Comparison of ENCODE assay signal across 26 cellular contexts in the genomic region with DNA sequence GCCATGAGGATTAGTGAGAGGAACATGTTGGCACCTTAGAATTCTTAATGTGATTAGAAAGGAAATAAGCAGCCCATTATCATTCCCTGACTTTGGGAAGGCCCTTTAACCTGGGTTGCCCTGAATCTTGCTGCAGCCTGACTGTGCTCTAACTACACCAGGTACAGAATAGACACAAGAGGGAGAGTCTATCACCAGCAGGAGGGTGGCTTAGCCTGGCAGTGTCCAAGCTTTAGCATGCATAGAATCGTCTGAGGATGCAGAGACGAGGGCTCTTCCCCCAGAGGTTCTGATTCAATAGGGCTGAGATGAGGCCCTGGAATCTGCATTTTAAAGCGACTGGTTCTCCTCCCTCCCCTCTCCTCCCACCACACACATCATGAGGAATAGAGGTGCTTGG.
"Had no signal": no experiment of that assay in that cellular context is flagged by ENCODE, and none has a peak within 500 bp of the region (broad histone marks: within the 10 kb centered on the region; RNA-seq: fewer than 3 reads in every experiment).

No MANE protein-coding gene starts in this region.

- ATAC-seq: activated CD8-positive, alpha-beta memory T cell treated with anti-CD3 and anti-CD28 coated beads, Interleukin-2, amount 10 ng/mL, durations not matched to agents 7 days and 5 days; activated naive CD8-positive, alpha-beta T cell treated with anti-CD3 and anti-CD28 coated beads, Interleukin-2, amount 50 U/mL, for 24 hours; PC-3 had no signal

- H3K4me3 ChIP-seq: Peyer's patch, SJSA1 had no signal

- H3K27ac Mint-ChIP-seq: activated CD4-positive, alpha-beta memory T cell treated with anti-CD3 and anti-CD28 coated beads, Interleukin-2, amount 10 ng/mL, durations not matched to agents 7 days and 5 days; activated CD8-positive, alpha-beta memory T cell treated with anti-CD3 and anti-CD28 coated beads, Interleukin-2, amount 10 ng/mL, durations not matched to agents 7 days and 5 days; activated naive CD4-positive, alpha-beta T cell treated with anti-CD3 and anti-CD28 coated beads, Interleukin-2, amount 10 ng/mL, durations not matched to agents 7 days and 5 days; activated naive CD8-positive, alpha-beta T cell; activated naive CD8-positive, alpha-beta T cell treated with anti-CD3 and anti-CD28 coated beads, Interleukin-2, amount 50 U/mL, for 24 hours; brain; T-helper 1 cell treated with Interleukin-12 subunit alpha and Interleukin-12 subunit beta and Interleukin-4 antibody, amounts not matched to agents 30 μg/mL and 1 μg/mL, for 36 hours; T-helper 2 cell treated with Interferon-gamma antibody and Interleukin-4, amounts not matched to agents 5 μg/mL and 100 μg/mL, for 36 hours had no signal

- H3K27me3 ChIP-seq: Peyer's patch had no signal

- H3K9me3 ChIP-seq: Peyer's patch, SJSA1, SK-N-SH had no signal

- H3K4me1 ChIP-seq: Peyer's patch, SJSA1 had no signal

- H3K4me3 Mint-ChIP-seq: activated CD4-positive, alpha-beta memory T cell treated with anti-CD3 and anti-CD28 coated beads, Interleukin-2, amount 10 ng/mL, durations not matched to agents 7 days and 5 days; activated CD8-positive, alpha-beta memory T cell treated with anti-CD3 and anti-CD28 coated beads, Interleukin-2, amount 10 ng/mL, durations not matched to agents 7 days and 5 days; activated naive CD4-positive, alpha-beta T cell treated with anti-CD3 and anti-CD28 coated beads, Interleukin-2, amount 10 ng/mL, durations not matched to agents 7 days and 5 days; activated naive CD8-positive, alpha-beta T cell; activated naive CD8-positive, alpha-beta T cell treated with anti-CD3 and anti-CD28 coated beads, Interleukin-2, amount 50 U/mL, for 24 hours; brain; T-helper 1 cell treated with Interleukin-12 subunit alpha and Interleukin-12 subunit beta and Interleukin-4 antibody, amounts not matched to agents 30 μg/mL and 1 μg/mL, for 36 hours; T-helper 2 cell treated with Interferon-gamma antibody and Interleukin-4, amounts not matched to agents 5 μg/mL and 100 μg/mL, for 36 hours had no signal

- H3K9me3 Mint-ChIP-seq: activated CD4-positive, alpha-beta memory T cell treated with anti-CD3 and anti-CD28 coated beads, Interleukin-2, amount 10 ng/mL, durations not matched to agents 7 days and 5 days; activated naive CD4-positive, alpha-beta T cell treated with anti-CD3 and anti-CD28 coated beads, Interleukin-2, amount 10 ng/mL, durations not matched to agents 7 days and 5 days; activated naive CD8-positive, alpha-beta T cell treated with anti-CD3 and anti-CD28 coated beads, Interleukin-2, amount 50 U/mL, for 24 hours; brain; T-helper 1 cell treated with Interleukin-12 subunit alpha and Interleukin-12 subunit beta and Interleukin-4 antibody, amounts not matched to agents 30 μg/mL and 1 μg/mL, for 36 hours; T-helper 2 cell treated with Interferon-gamma antibody and Interleukin-4, amounts not matched to agents 5 μg/mL and 100 μg/mL, for 36 hours had no signal

- H3K36me3 Mint-ChIP-seq: activated CD8-positive, alpha-beta memory T cell treated with anti-CD3 and anti-CD28 coated beads, Interleukin-2, amount 10 ng/mL, durations not matched to agents 7 days and 5 days; activated naive CD4-positive, alpha-beta T cell treated with anti-CD3 and anti-CD28 coated beads, Interleukin-2, amount 10 ng/mL, durations not matched to agents 7 days and 5 days; activated naive CD8-positive, alpha-beta T cell; brain had no signal

- DNase-seq: activated CD4-positive, alpha-beta memory T cell treated with anti-CD3 and anti-CD28 coated beads, Interleukin-2, amount 10 ng/mL, durations not matched to agents 7 days and 5 days; activated CD4-positive, alpha-beta T cell treated with anti-CD3 and anti-CD28 coated beads for 1 hour; activated CD4-positive, alpha-beta T cell treated with anti-CD3 and anti-CD28 coated beads for 48 hours; activated CD4-positive, CD25-positive, alpha-beta regulatory T cell; activated CD8-positive, alpha-beta memory T cell treated with anti-CD3 and anti-CD28 coated beads for 24 hours; activated CD8-positive, alpha-beta memory T cell treated with anti-CD3 and anti-CD28 coated beads, Interleukin-2, amount 10 ng/mL, durations not matched to agents 7 days and 5 days; activated CD8-positive, alpha-beta memory T cell treated with anti-CD3 and anti-CD28 coated beads, Interleukin-2, amount 50 U/mL, for 48 hours; activated effector memory CD4-positive, alpha-beta T cell treated with Interleukin-2 at 50 U/mL for 16 hours; activated naive CD4-positive, alpha-beta T cell treated with anti-CD3 and anti-CD28 coated beads, Interleukin-2, amount 10 ng/mL, durations not matched to agents 7 days and 5 days; activated naive CD8-positive, alpha-beta T cell treated with anti-CD3 and anti-CD28 coated beads, Interleukin-2, amount 50 U/mL, for 24 hours; activated T-cell treated with anti-CD3 and anti-CD28 coated beads, Interleukin-2, amount 50 U/mL, for 48 hours; central memory CD4-positive, alpha-beta T cell; NCI-H1105; NCI-H187 treated with DMSO at 0.1 percent for 48 hours; NCI-H2171 treated with DMSO at 0.1 percent for 48 hours; NCI-H446; NK-92 treated with Interleukin-12 subunit alpha and Interleukin-12 subunit beta, amount 100 ng/mL, for 24 hours; PC-3; SHP77 treated with DMSO at 0.1 percent for 48 hours; SK-N-SH had no signal

- H3K4me1 Mint-ChIP-seq: activated CD4-positive, alpha-beta memory T cell treated with anti-CD3 and anti-CD28 coated beads, Interleukin-2, amount 10 ng/mL, durations not matched to agents 7 days and 5 days; activated CD8-positive, alpha-beta memory T cell treated with anti-CD3 and anti-CD28 coated beads, Interleukin-2, amount 10 ng/mL, durations not matched to agents 7 days and 5 days; brain had no signal

- H3K36me3 ChIP-seq: Peyer's patch, SJSA1 had no signal

- H3K27ac ChIP-seq: Peyer's patch, SJSA1 had no signal
